1 cellular context compared by ENCODE assay signal in genomic region chr17:79915850-79916430, GRCh38.
TF ChIP-seq lines count a peak whose summit lies in the region.

No MANE protein-coding gene starts in this region.

TF ChIP-seq in H1, 55 proteins besides CTCF, POLR2A, EP300 and RAD21 (continued from another document):
- TF ChIP-seq E2F6 (IDR thresholded peaks at IDR 0.05) (no peak), YY1 (IDR thresholded peaks at IDR 0.05; ENCODE audit: low read depth, low read length) (no peak), SIN3A (conservative IDR thresholded peaks at IDR 0.05 in 1 of 2, IDR thresholded peaks at IDR 0.05 in 1 of 2; ENCODE audit: low read depth in 1 of 2, low read length in 2 of 2) (0 out of 4 replicates have a peak, but pooled peaks of 1 of the 2 experiments have one; percentile 27), CBX8 (IDR thresholded peaks at IDR 0.05; ENCODE audit: borderline replicate concordance, low read depth, low read length) (no peak), TCF12 (IDR thresholded peaks at IDR 0.05; ENCODE audit: low read depth, low read length) (0 out of 2 replicates have a peak, but pooled peaks have one; percentile 41), JUND (IDR thresholded peaks at IDR 0.05; ENCODE audit: low read length) (peak; percentile 83)
